1 cellular context compared by ENCODE assay signal in genomic region chr4:48340905-48341775, GRCh38.
TF ChIP-seq lines count a peak whose summit lies in the region.

SLAIN2 (plus strand) TSS chr4:48341529; CDS start chr4:48341740, 211 bp downstream.

TF ChIP-seq in HepG2, 621 proteins besides CTCF, POLR2A, EP300 and RAD21 (continued from another document and continues in another):
- TF ChIP-seq, protein P1, sequence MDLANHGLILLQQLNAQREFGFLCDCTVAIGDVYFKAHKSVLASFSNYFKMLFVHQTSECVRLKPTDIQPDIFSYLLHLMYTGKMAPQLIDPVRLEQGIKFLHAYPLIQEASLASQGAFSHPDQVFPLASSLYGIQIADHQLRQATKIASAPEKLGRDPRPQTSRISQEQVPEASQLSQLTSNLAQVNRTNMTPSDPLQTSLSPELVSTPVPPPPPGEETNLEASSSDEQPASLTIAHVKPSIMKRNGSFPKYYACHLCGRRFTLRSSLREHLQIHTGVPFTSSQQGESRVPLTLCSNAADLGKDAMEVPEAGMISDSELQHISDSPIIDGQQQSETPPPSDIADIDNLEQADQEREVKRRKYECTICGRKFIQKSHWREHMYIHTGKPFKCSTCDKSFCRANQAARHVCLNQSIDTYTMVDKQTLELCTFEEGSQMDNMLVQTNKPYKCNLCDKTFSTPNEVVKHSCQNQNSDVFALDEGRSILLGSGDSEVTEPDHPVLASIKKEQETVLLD (CRISPR knock-in tag; IDR thresholded peaks at IDR 0.05; ENCODE audit: low read depth) = peak; percentile 90
- TF ChIP-seq ZNF33A (CRISPR knock-in tag; IDR thresholded peaks at IDR 0.05; ENCODE audit: borderline replicate concordance) (no peak), CENPX (CRISPR knock-in tag; IDR thresholded peaks at IDR 0.05) (no peak), MBD4 (IDR thresholded peaks at IDR 0.05; ENCODE audit: borderline replicate concordance, low read length) (no peak), TSC22D2 (CRISPR knock-in tag; IDR thresholded peaks at IDR 0.05; ENCODE audit: borderline replicate concordance) (no peak), SIN3B (IDR thresholded peaks at IDR 0.05; ENCODE audit: low read length) (no peak), KDM1A (CRISPR knock-in tag; IDR thresholded peaks at IDR 0.05) (no peak), ELF4 (CRISPR knock-in tag; IDR thresholded peaks at IDR 0.05; ENCODE audit: borderline replicate concordance) (no peak), ZNF816 (CRISPR knock-in tag; IDR thresholded peaks at IDR 0.05; ENCODE audit: borderline replicate concordance) (peak; percentile 59; the same call in 1 of the 2 replicates), MYNN (CRISPR knock-in tag; IDR thresholded peaks at IDR 0.05; ENCODE audit: low read depth) (no peak), MIER2 (CRISPR knock-in tag; IDR thresholded peaks at IDR 0.05) (no peak), LRRFIP1 (CRISPR knock-in tag; conservative IDR thresholded peaks at IDR 0.05) (no peak), CREM (IDR thresholded peaks at IDR 0.05) (no peak), CREM (CRISPR knock-in tag; IDR thresholded peaks at IDR 0.05) (no peak), RNF219 (CRISPR knock-in tag; IDR thresholded peaks at IDR 0.05) (no peak), ZBED4 (CRISPR knock-in tag; IDR thresholded peaks at IDR 0.05; ENCODE audit: borderline replicate concordance) (peak; percentile 85; the same call in 1 of the 2 replicates), REXO4 (CRISPR knock-in tag; IDR thresholded peaks at IDR 0.05; ENCODE audit: borderline replicate concordance) (no peak), ZSCAN31 (CRISPR knock-in tag; IDR thresholded peaks at IDR 0.05; ENCODE audit: low read depth) (peak; percentile 52; the same call in 1 of the 2 replicates), HNF1B (CRISPR knock-in tag; IDR thresholded peaks at IDR 0.05) (peak; percentile 4; the same call in 1 of the 2 replicates), KDM6A (CRISPR knock-in tag; IDR thresholded peaks at IDR 0.05; ENCODE audit: low read depth) (0 out of 2 replicates have a peak, but pooled peaks have one; percentile 17)
- TF ChIP-seq, protein P2, sequence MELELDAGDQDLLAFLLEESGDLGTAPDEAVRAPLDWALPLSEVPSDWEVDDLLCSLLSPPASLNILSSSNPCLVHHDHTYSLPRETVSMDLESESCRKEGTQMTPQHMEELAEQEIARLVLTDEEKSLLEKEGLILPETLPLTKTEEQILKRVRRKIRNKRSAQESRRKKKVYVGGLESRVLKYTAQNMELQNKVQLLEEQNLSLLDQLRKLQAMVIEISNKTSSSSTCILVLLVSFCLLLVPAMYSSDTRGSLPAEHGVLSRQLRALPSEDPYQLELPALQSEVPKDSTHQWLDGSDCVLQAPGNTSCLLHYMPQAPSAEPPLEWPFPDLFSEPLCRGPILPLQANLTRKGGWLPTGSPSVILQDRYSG (CRISPR knock-in tag; IDR thresholded peaks at IDR 0.05) = no peak
- TF ChIP-seq, protein P3, sequence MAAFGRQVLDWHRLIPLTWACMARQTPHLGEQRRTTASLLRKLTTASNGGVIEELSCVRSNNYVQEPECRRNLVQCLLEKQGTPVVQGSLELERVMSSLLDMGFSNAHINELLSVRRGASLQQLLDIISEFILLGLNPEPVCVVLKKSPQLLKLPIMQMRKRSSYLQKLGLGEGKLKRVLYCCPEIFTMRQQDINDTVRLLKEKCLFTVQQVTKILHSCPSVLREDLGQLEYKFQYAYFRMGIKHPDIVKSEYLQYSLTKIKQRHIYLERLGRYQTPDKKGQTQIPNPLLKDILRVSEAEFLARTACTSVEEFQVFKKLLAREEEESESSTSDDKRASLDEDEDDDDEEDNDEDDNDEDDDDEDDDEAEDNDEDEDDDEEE (CRISPR knock-in tag; IDR thresholded peaks at IDR 0.05) = peak; percentile 28; the same call in 1 of the 2 replicates
- TF ChIP-seq, protein P4, sequence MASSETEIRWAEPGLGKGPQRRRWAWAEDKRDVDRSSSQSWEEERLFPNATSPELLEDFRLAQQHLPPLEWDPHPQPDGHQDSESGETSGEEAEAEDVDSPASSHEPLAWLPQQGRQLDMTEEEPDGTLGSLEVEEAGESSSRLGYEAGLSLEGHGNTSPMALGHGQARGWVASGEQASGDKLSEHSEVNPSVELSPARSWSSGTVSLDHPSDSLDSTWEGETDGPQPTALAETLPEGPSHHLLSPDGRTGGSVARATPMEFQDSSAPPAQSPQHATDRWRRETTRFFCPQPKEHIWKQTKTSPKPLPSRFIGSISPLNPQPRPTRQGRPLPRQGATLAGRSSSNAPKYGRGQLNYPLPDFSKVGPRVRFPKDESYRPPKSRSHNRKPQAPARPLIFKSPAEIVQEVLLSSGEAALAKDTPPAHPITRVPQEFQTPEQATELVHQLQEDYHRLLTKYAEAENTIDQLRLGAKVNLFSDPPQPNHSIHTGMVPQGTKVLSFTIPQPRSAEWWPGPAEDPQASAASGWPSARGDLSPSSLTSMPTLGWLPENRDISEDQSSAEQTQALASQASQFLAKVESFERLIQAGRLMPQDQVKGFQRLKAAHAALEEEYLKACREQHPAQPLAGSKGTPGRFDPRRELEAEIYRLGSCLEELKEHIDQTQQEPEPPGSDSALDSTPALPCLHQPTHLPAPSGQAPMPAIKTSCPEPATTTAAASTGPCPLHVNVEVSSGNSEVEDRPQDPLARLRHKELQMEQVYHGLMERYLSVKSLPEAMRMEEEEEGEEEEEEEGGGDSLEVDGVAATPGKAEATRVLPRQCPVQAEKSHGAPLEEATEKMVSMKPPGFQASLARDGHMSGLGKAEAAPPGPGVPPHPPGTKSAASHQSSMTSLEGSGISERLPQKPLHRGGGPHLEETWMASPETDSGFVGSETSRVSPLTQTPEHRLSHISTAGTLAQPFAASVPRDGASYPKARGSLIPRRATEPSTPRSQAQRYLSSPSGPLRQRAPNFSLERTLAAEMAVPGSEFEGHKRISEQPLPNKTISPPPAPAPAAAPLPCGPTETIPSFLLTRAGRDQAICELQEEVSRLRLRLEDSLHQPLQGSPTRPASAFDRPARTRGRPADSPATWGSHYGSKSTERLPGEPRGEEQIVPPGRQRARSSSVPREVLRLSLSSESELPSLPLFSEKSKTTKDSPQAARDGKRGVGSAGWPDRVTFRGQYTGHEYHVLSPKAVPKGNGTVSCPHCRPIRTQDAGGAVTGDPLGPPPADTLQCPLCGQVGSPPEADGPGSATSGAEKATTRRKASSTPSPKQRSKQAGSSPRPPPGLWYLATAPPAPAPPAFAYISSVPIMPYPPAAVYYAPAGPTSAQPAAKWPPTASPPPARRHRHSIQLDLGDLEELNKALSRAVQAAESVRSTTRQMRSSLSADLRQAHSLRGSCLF (CRISPR knock-in tag; IDR thresholded peaks at IDR 0.05; ENCODE audit: borderline replicate concordance) = no peak
- TF ChIP-seq, protein P5, sequence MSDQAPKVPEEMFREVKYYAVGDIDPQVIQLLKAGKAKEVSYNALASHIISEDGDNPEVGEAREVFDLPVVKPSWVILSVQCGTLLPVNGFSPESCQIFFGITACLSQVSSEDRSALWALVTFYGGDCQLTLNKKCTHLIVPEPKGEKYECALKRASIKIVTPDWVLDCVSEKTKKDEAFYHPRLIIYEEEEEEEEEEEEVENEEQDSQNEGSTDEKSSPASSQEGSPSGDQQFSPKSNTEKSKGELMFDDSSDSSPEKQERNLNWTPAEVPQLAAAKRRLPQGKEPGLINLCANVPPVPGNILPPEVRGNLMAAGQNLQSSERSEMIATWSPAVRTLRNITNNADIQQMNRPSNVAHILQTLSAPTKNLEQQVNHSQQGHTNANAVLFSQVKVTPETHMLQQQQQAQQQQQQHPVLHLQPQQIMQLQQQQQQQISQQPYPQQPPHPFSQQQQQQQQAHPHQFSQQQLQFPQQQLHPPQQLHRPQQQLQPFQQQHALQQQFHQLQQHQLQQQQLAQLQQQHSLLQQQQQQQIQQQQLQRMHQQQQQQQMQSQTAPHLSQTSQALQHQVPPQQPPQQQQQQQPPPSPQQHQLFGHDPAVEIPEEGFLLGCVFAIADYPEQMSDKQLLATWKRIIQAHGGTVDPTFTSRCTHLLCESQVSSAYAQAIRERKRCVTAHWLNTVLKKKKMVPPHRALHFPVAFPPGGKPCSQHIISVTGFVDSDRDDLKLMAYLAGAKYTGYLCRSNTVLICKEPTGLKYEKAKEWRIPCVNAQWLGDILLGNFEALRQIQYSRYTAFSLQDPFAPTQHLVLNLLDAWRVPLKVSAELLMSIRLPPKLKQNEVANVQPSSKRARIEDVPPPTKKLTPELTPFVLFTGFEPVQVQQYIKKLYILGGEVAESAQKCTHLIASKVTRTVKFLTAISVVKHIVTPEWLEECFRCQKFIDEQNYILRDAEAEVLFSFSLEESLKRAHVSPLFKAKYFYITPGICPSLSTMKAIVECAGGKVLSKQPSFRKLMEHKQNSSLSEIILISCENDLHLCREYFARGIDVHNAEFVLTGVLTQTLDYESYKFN (CRISPR knock-in tag; conservative IDR thresholded peaks at IDR 0.05) = 0 out of 2 replicates have a peak, but pooled peaks have one; percentile 11
- TF ChIP-seq, protein P6, sequence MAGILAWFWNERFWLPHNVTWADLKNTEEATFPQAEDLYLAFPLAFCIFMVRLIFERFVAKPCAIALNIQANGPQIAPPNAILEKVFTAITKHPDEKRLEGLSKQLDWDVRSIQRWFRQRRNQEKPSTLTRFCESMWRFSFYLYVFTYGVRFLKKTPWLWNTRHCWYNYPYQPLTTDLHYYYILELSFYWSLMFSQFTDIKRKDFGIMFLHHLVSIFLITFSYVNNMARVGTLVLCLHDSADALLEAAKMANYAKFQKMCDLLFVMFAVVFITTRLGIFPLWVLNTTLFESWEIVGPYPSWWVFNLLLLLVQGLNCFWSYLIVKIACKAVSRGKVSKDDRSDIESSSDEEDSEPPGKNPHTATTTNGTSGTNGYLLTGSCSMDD (CRISPR knock-in tag; IDR thresholded peaks at IDR 0.05) = no peak
